Comparison of ENCODE assay signal across 13 cellular contexts in genomic region chr4:88623097-88623496, GRCh38. TPM values are rescaled to one million over a fixed set of nuclear protein-coding genes. Genes with fewer than 3 reads are reported as not detected.
DNase-seq lines count a peak whose midpoint lies in the region; ATAC-seq and TF ChIP-seq lines count a peak whose summit lies in the region.
"Had no signal": no experiment of that assay in that cellular context is flagged by ENCODE, and none has a peak within 500 bp of the region (broad histone marks: within the 10 kb centered on the region; RNA-seq: fewer than 3 reads in every experiment).

No MANE protein-coding gene starts in this region.

- peak overlapping the region; percentile 90 for H3K27ac ChIP-seq in mammary epithelial cell (ENCODE audit: insufficient read depth, low read depth, low read length)
- H3K27ac ChIP-seq: parathyroid adenoma, SJSA1 had no signal

- H3K27me3 Mint-ChIP-seq in naive thymus-derived CD8-positive, alpha-beta T cell: no peaks in the 10 kb centered on the region
- peaks cover 0 to 2% (median 0%) of the 10 kb centered on the region in 3 donors for H3K27me3 Mint-ChIP-seq in immature natural killer cell (ENCODE audit: low read depth in 3 of 3)
- H3K27me3 Mint-ChIP-seq: activated CD4-positive, alpha-beta T cell treated with anti-CD3 and anti-CD28 coated beads, Interleukin-2, amount 10 ng/mL, durations not matched to agents 7 days and 5 days had no signal

- no peak for TF ChIP-seq CTCF in AG09319 (IDR thresholded peaks at IDR 0.05; ENCODE audit: low read depth, low read length)
- no peak for TF ChIP-seq CTCF in mammary epithelial cell (conservative IDR thresholded peaks at IDR 0.05 in 1 of 2, IDR thresholded peaks at IDR 0.05 in 1 of 2; ENCODE audit: extremely low read depth in 1 of 2, insufficient read depth in 1 of 2, low read depth in 1 of 2, low read length in 2 of 2)

- H3K9me3 ChIP-seq in mammary epithelial cell (replicated peaks; ENCODE audit: insufficient read depth, low read length): no peaks in the 10 kb centered on the region
- H3K9me3 ChIP-seq: SJSA1 had no signal

- H3K36me3 ChIP-seq in mammary epithelial cell (ENCODE audit: insufficient read depth, low read length): no peaks in the 10 kb centered on the region
- H3K36me3 ChIP-seq: SJSA1 had no signal

- peaks cover 21 to 54% (median 49%) of the 10 kb centered on the region in 4 donors for H3K4me1 Mint-ChIP-seq in naive thymus-derived CD8-positive, alpha-beta T cell
- H3K4me1 Mint-ChIP-seq in immature natural killer cell: peaks cover 17 to 61% of the 10 kb centered on the region in 2 donors
- H3K4me1 Mint-ChIP-seq: activated CD4-positive, alpha-beta T cell treated with anti-CD3 and anti-CD28 coated beads, Interleukin-2, amount 10 ng/mL, durations not matched to agents 7 days and 5 days had no signal

- no peak overlapping the region for H2AFZ ChIP-seq in mammary epithelial cell (ENCODE audit: low read depth, low read length)
- H2AFZ ChIP-seq: parathyroid adenoma had no signal

- POLR2A ChIA-PET in naive thymus-derived CD8-positive, alpha-beta T cell (lab: Charles Lee): no interaction called here

- no peak overlapping the region for H3K4me3 ChIP-seq in mammary epithelial cell (replicated peaks in 1 of 3; ENCODE audit: insufficient read depth in 1 of 3, low read depth in 2 of 3, low read length in 3 of 3)
- H3K4me3 ChIP-seq: SJSA1 had no signal

- peaks cover 22 to 46% (median 45%) of the 10 kb centered on the region in 3 donors for H3K36me3 Mint-ChIP-seq in naive thymus-derived CD8-positive, alpha-beta T cell
- peaks cover 14 to 29% (median 19%) of the 10 kb centered on the region in 3 donors for H3K36me3 Mint-ChIP-seq in immature natural killer cell

- H4K20me1 ChIP-seq in mammary epithelial cell (ENCODE audit: insufficient read depth, low read length): no peaks in the 10 kb centered on the region

- BruUV-seq in mammary epithelial cell (replicated peaks; lab: Mats Ljungman, UMichigan): no TSS peak

- peak overlapping the region; percentile 61 for H3K9ac ChIP-seq in mammary epithelial cell (ENCODE audit: insufficient read depth, low read length)
- H3K9ac ChIP-seq: parathyroid adenoma had no signal

- 4% methylated on average over 3 of the region's 3 CpGs for WGBS in mammary epithelial cell (ENCODE audit: low coverage, missing lambda C conversion rate)

- peak overlapping the region in 3 of 10 donors; percentile 14 to 66 (median 17) for H3K27ac Mint-ChIP-seq in naive thymus-derived CD8-positive, alpha-beta T cell
- H3K27ac Mint-ChIP-seq in immature natural killer cell: no peak overlapping the region
- H3K27ac Mint-ChIP-seq: activated CD4-positive, alpha-beta T cell treated with anti-CD3 and anti-CD28 coated beads, Interleukin-2, amount 10 ng/mL, durations not matched to agents 7 days and 5 days had no signal

- H3K4me3 Mint-ChIP-seq in naive thymus-derived CD8-positive, alpha-beta T cell: no peak overlapping the region
- H3K4me3 Mint-ChIP-seq in immature natural killer cell: no peak overlapping the region
- H3K4me3 Mint-ChIP-seq: activated CD4-positive, alpha-beta T cell treated with anti-CD3 and anti-CD28 coated beads, Interleukin-2, amount 10 ng/mL, durations not matched to agents 7 days and 5 days had no signal

- ATAC-seq in naive thymus-derived CD8-positive, alpha-beta T cell: no peak

- in situ Hi-C loops in mammary epithelial cell (cut with MboI; ENCODE audit: low sequenced_read_pairs in 2 of 2): no loop called here

- intact Hi-C loops in mammary epithelial cell (cut with micrococcal nuclease): loop anchor here (2.0 kb wide), 1 partner anchor 30 kb away; the partner anchor contains the start of gene HERC3

- H3K27me3 ChIP-seq in mammary epithelial cell (ENCODE audit: insufficient read depth, low read length): no peaks in the 10 kb centered on the region
- H3K27me3 ChIP-seq: SJSA1 had no signal

- dilution Hi-C loops in mammary epithelial cell (cut with HindIII; ENCODE audit: low sequenced_read_pairs): no loop called here

- peak; percentile 45 for DNase-seq in AG09319 (ENCODE audit: extremely low read depth, low read depth)
- peak; percentile 92 for DNase-seq in HT1080 (ENCODE audit: low read depth)
- DNase-seq in mammary epithelial cell: peak; percentile 98
- DNase-seq in myocyte (ENCODE audit: low read depth): peak; percentile 40
- DNase-seq in naive thymus-derived CD8-positive, alpha-beta T cell: no peak
- DNase-seq in immature natural killer cell: no peak
- no peak for DNase-seq in stimulated activated CD4-positive, alpha-beta T cell treated with anti-CD3 and anti-CD28 coated beads, Interleukin-4, amount 100 ng/mL, for 1 hour
- DNase-seq in NCI-H2196 treated with DMSO at 0.1 percent for 48 hours (lab: John Stamatoyannopoulos, UW; ENCODE audit: unreplicated experiment): no peak
- DNase-seq: activated CD4-positive, alpha-beta T cell treated with anti-CD3 and anti-CD28 coated beads, Interleukin-2, amount 10 ng/mL, durations not matched to agents 7 days and 5 days; KBM-7; NCI-H510A had no signal

- peaks cover 19% of the 10 kb centered on the region for H3K4me1 ChIP-seq in mammary epithelial cell (ENCODE audit: insufficient read depth, low read length)
- H3K4me1 ChIP-seq: parathyroid adenoma had no signal

- peak overlapping the region; percentile 48 for H3K4me2 ChIP-seq in mammary epithelial cell (ENCODE audit: insufficient read depth, low read depth, low read length)

- CTCF ChIA-PET in mammary epithelial cell (lab: Charles Lee; ENCODE audit: low non-redundant PET): no interaction called here

- peaks cover 46% of the 10 kb centered on the region for H3K79me2 ChIP-seq in mammary epithelial cell (ENCODE audit: insufficient read depth, low read length)

- H3K9me3 Mint-ChIP-seq in naive thymus-derived CD8-positive, alpha-beta T cell: peaks cover 3 to 20% (median 11%) of the 10 kb centered on the region in 9 donors
- H3K9me3 Mint-ChIP-seq in immature natural killer cell: no peaks in the 10 kb centered on the region

RNA-seq across cellular contexts. Expression of gene HERC3, which starts 30.8 kb away (rescaled TPM):
- 4.6 and 10.3 TPM in 2 replicates for total RNA-seq in HT1080 (2014; rRNA removed; shearing (Covaris generic))
- 8.9 and 11.8 TPM in 2 replicates for polyA plus RNA-seq in HT1080 (2015; cell fraction: cytosol; rRNA removed)
- polyA plus RNA-seq in HT1080 (2015; cell fraction: nucleus; rRNA removed): 22.2 and 28.7 TPM in 2 replicates
- total RNA-seq in mammary epithelial cell: 10 to 100 TPM; 14.0 to 36.5 TPM
- 12.3 TPM for polyA plus RNA-seq in mammary epithelial cell
- polyA minus RNA-seq in mammary epithelial cell: 24.9 TPM
- 11.1 and 12.5 TPM in 2 replicates for total RNA-seq in myocyte
- polyA plus RNA-seq in myocyte (2012): 7.1 TPM
- total RNA-seq in naive thymus-derived CD8-positive, alpha-beta T cell: 100 to 1,000 TPM in 1 of 2 experiments, 10 to 100 TPM in 1; 91.8 to 111 TPM
- 10 to 100 TPM; 29.7 to 37.1 (median 33.6) TPM for polyA plus RNA-seq in naive thymus-derived CD8-positive, alpha-beta T cell
- polyA plus RNA-seq in immature natural killer cell: 10 to 100 TPM; 21.7 to 39.7 (median 32.0) TPM

Comparison
In these comparisons a context has a peak if more than half of its experiments do, and no peak if none do; other contexts are left out.
1. DNase-seq: peak in AG09319 (single experiment), HT1080 (single experiment), mammary epithelial cell (single experiment) and myocyte (single experiment); none in naive thymus-derived CD8-positive, alpha-beta T cell (0 of 10), immature natural killer cell (0 of 3), stimulated activated CD4-positive, alpha-beta T cell treated with anti-CD3 and anti-CD28 coated beads, Interleukin-4, amount 100 ng/mL, for 1 hour (single experiment) and NCI-H2196 treated with DMSO at 0.1 percent for 48 hours (single experiment).